Comparison of ENCODE assay signal across 18 cellular contexts in genomic region chr20:58004900-58005299, GRCh38.
DNase-seq lines count a peak whose midpoint lies in the region; ATAC-seq and TF ChIP-seq lines count a peak whose summit lies in the region.
"Had no signal": no experiment of that assay in that cellular context is flagged by ENCODE, and none has a peak within 500 bp of the region (broad histone marks: within the 10 kb centered on the region; RNA-seq: fewer than 3 reads in every experiment).

No MANE protein-coding gene starts in this region.

- peaks cover 12% of the 10 kb centered on the region for H3K4me1 Mint-ChIP-seq in endothelial cell (ENCODE audit: unreplicated experiment)

- H3K36me3 ChIP-seq in spleen, result no peaks in the 10 kb centered on the region

- H3K27me3 Mint-ChIP-seq in endothelial cell (ENCODE audit: unreplicated experiment), result peaks cover 2% of the 10 kb centered on the region

- no peak for ATAC-seq in HG02973 (IDR thresholded peaks at IDR 0.05; ENCODE audit: unreplicated experiment)
- no peak for ATAC-seq in GM18498 (IDR thresholded peaks at IDR 0.05; ENCODE audit: unreplicated experiment)
- ATAC-seq: A549, GM23338, HCT116 had no signal

- H3K4me3 ChIP-seq in spleen, result no peak overlapping the region
- H3K4me3 ChIP-seq: A549, GM23338 had no signal

- peaks cover 0 to 3% (median under 1%) of the 10 kb centered on the region in 6 donors for H3K4me1 ChIP-seq in spleen
- H3K4me1 ChIP-seq: A549, Caco-2 had no signal

- WGBS in spleen, 5 donors, result 70 to 81% (median 76%) methylated on average over 4 of the region's 4 CpGs

- intact Hi-C loops in spleen (cut with DNase I; ENCODE audit: low total_unique reads), result no loop called here

- no peaks in the 10 kb centered on the region for H3K9me3 Mint-ChIP-seq in endothelial cell (ENCODE audit: unreplicated experiment)
- H3K9me3 Mint-ChIP-seq: CD4-positive, alpha-beta T cell had no signal

- no peak overlapping the region for H3K27ac Mint-ChIP-seq in endothelial cell (ENCODE audit: unreplicated experiment)
- H3K27ac Mint-ChIP-seq: CD4-positive, alpha-beta T cell; GM23338; HFFc6 had no signal

- no peaks in the 10 kb centered on the region for H3K9me3 ChIP-seq in spleen
- H3K9me3 ChIP-seq: A549 had no signal

- no peak overlapping the region for H3K27ac ChIP-seq in spleen
- H3K27ac ChIP-seq: 22Rv1, C4-2B had no signal

- H3K27me3 ChIP-seq in spleen (replicated peaks in 1 of 7), result peaks cover 0 to 2% (median 0%) of the 10 kb centered on the region in 7 donors

- DNase-seq in activated effector memory CD4-positive, alpha-beta T cell treated with anti-CD3 and anti-CD28 coated beads, Interleukin-2, amount 50 U/mL, for 16 hours, result peak; percentile 39
- DNase-seq in activated effector memory CD4-positive, alpha-beta T cell treated with Interleukin-2 at 50 U/mL for 16 hours, result no peak
- DNase-seq in endothelial cell (ENCODE audit: low spot score) (no peak), spleen (peak; percentile 31), NCI-H526 treated with DMSO at 0.1 percent for 48 hours (lab: John Stamatoyannopoulos, UW) (no peak)
- DNase-seq: AML-193; Caco-2; CD4-positive, alpha-beta T cell; H7; HFFc6; IMR-90 had no signal

- no peak for TF ChIP-seq CTCF in endothelial cell (IDR thresholded peaks at IDR 0.05; ENCODE audit: unreplicated experiment)
- TF ChIP-seq CTCF in spleen (IDR thresholded peaks at IDR 0.05 in 8 of 11, conservative IDR thresholded peaks at IDR 0.05 in 3 of 11), result no peak

- H3K4me3 Mint-ChIP-seq in endothelial cell (ENCODE audit: unreplicated experiment), result peak overlapping the region; percentile 56
- H3K4me3 Mint-ChIP-seq: CD4-positive, alpha-beta T cell; GM23338; HFFc6 had no signal

- TF ChIP-seq POLR2A in spleen (IDR thresholded peaks at IDR 0.05), result no peak

- no peaks in the 10 kb centered on the region for H3K36me3 Mint-ChIP-seq in endothelial cell (ENCODE audit: low read depth, unreplicated experiment)

Comparison
In these comparisons a context has a peak if more than half of its experiments do, and no peak if none do; other contexts are left out.
1. DNase-seq: peak in activated effector memory CD4-positive, alpha-beta T cell treated with anti-CD3 and anti-CD28 coated beads, Interleukin-2, amount 50 U/mL, for 16 hours (single experiment) and spleen (single experiment); none in activated effector memory CD4-positive, alpha-beta T cell treated with Interleukin-2 at 50 U/mL for 16 hours (single experiment), endothelial cell (single experiment) and NCI-H526 treated with DMSO at 0.1 percent for 48 hours (single experiment).